19 cellular contexts compared by ENCODE assay signal in genomic region chr12:52093346-52093745, GRCh38. TPM values are rescaled to one million over a fixed set of nuclear protein-coding genes. Genes with fewer than 3 reads are reported as not detected.
"Had no signal": no experiment of that assay in that cellular context is flagged by ENCODE, and none has a peak within 500 bp of the region (broad histone marks: within the 10 kb centered on the region; RNA-seq: fewer than 3 reads in every experiment).

No MANE protein-coding gene starts in this region.

- H3K36me3 ChIP-seq: adrenal gland, suprapubic skin, upper lobe of left lung had no signal

- H3K4me3 ChIP-seq: adrenal gland, smooth muscle cell, suprapubic skin, upper lobe of left lung had no signal

- H3K27ac ChIP-seq: adrenal gland, parathyroid adenoma, suprapubic skin, upper lobe of left lung had no signal

- H3K4me1 ChIP-seq: adrenal gland, parathyroid adenoma, suprapubic skin, upper lobe of left lung had no signal

- H3K27ac Mint-ChIP-seq: activated B cell treated with CpG ODN at 0.5 μM for 24 hours; activated CD8-positive, alpha-beta T cell treated with anti-CD3 and anti-CD28 coated beads for 36 hours; naive B cell; T-helper 17 cell had no signal

- H3K9me3 ChIP-seq: adrenal gland, suprapubic skin, upper lobe of left lung had no signal

- DNase-seq: activated B cell treated with CpG ODN at 0.5 μM for 24 hours; activated CD4-positive, alpha-beta T cell treated with anti-CD3 and anti-CD28 coated beads for 48 hours; activated CD8-positive, alpha-beta T cell treated with anti-CD3 and anti-CD28 coated beads for 36 hours; activated effector memory CD4-positive, alpha-beta T cell treated with Interleukin-2 at 50 U/mL for 16 hours; activated naive CD4-positive, alpha-beta T cell treated with anti-CD3 and anti-CD28 coated beads, Interleukin-2, amount 50 U/mL, for 16 hours; activated T-cell treated with anti-CD3 and anti-CD28 coated beads, Interleukin-2, amount 50 U/mL, for 4 hours; adrenal gland; caudate nucleus; foreskin fibroblast; hippocampal formation; midbrain; naive B cell; stimulated activated naive CD8-positive, alpha-beta T cell treated with anti-CD3 and anti-CD28 coated beads, Interleukin-15, Interleukin-2, amounts not matched to agents 100 U/mL and 50 U/mL, for 24 hours; T-helper 17 cell had no signal

- H3K9ac ChIP-seq: parathyroid adenoma had no signal

- H3K4me3 Mint-ChIP-seq: activated B cell treated with CpG ODN at 0.5 μM for 24 hours; activated CD8-positive, alpha-beta T cell treated with anti-CD3 and anti-CD28 coated beads for 36 hours; activated T-cell treated with anti-CD3 and anti-CD28 coated beads, Interleukin-2, amount 50 U/mL, for 4 hours; naive B cell; T-helper 17 cell had no signal

- H3K36me3 Mint-ChIP-seq: naive B cell had no signal

- ATAC-seq: activated CD8-positive, alpha-beta T cell treated with anti-CD3 and anti-CD28 coated beads for 36 hours; activated T-cell treated with anti-CD3 and anti-CD28 coated beads, Interleukin-2, amount 50 U/mL, for 4 hours; stimulated activated naive CD8-positive, alpha-beta T cell treated with anti-CD3 and anti-CD28 coated beads, Interleukin-15, Interleukin-2, amounts not matched to agents 100 U/mL and 50 U/mL, for 24 hours; T-helper 17 cell had no signal

- H3K27me3 ChIP-seq: upper lobe of left lung had no signal

- H3K9me3 Mint-ChIP-seq: activated B cell treated with CpG ODN at 0.5 μM for 24 hours; activated CD8-positive, alpha-beta T cell treated with anti-CD3 and anti-CD28 coated beads for 36 hours; activated T-cell treated with anti-CD3 and anti-CD28 coated beads, Interleukin-2, amount 50 U/mL, for 4 hours; naive B cell had no signal

RNA-seq across cellular contexts. Expression of gene SMIM41, which starts 13.8 kb away (rescaled TPM):
- total RNA-seq: activated B cell treated with CpG ODN at 0.5 μM for 24 hours; activated CD8-positive, alpha-beta T cell treated with anti-CD3 and anti-CD28 coated beads for 36 hours; activated T-cell treated with anti-CD3 and anti-CD28 coated beads, Interleukin-2, amount 50 U/mL, for 4 hours; lung microvascular endothelial cell; smooth muscle cell; T-helper 17 cell had no signal
- polyA plus RNA-seq: smooth muscle cell had no signal
